Comparison of ENCODE assay signal across 14 cellular contexts in the genomic region with DNA sequence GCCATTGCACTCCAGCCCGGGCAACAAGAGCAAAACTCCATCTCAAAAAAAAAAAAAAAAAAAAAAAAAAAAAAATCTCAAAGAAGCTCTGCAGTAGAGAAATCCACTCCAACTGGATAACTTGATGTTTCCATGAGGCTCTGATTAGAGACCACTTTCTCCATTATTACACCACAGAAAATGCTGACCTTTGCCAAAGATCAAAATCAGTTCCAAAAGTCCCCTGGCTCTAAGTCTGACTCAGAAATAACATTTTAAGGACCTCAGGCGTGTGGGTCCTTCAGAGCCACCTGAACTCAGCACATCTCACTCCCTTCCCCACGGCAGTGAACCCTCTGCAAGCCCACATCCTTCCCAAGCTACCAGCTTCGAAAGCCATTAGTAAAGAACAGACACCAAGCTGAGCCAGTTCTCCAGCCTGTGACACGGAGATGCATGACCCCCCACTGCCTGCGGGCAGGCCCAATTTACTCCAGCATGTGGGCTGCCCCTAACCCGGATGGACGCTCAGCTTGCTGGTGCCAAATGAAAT. TPM values are rescaled to one million over a fixed set of nuclear protein-coding genes. Genes with fewer than 3 reads are reported as not detected.
DNase-seq lines count a peak whose midpoint lies in the region; ATAC-seq and TF ChIP-seq lines count a peak whose summit lies in the region.
"Had no signal": no experiment of that assay in that cellular context is flagged by ENCODE, and none has a peak within 500 bp of the region (broad histone marks: within the 10 kb centered on the region; RNA-seq: fewer than 3 reads in every experiment).

No MANE protein-coding gene starts in this region.

- H2BK12ac ChIP-seq in neuronal stem cell (ENCODE audit: low read length) = peak overlapping the region; percentile 16

- H3K36me3 ChIP-seq in OCI-LY3 (replicated peaks; ENCODE audit: low read depth, low read length) = no peaks in the 10 kb centered on the region
- peaks cover 13 to 35% of the 10 kb centered on the region in 2 donors for H3K36me3 ChIP-seq in neuronal stem cell (replicated peaks in 1 of 2; ENCODE audit: control insufficient read depth in 2 of 2, insufficient read depth in 2 of 2, low read length in 2 of 2)

- no peak overlapping the region for H3K18ac ChIP-seq in neuronal stem cell (ENCODE audit: low read length)

- TF ChIP-seq CTCF in OCI-LY3 (IDR thresholded peaks at IDR 0.05; ENCODE audit: low read depth, low read length) = no peak

- peaks cover 42% of the 10 kb centered on the region for H3K36me3 Mint-ChIP-seq in activated CD4-positive, alpha-beta T cell treated with anti-CD3 and anti-CD28 coated beads, Interleukin-2, amount 10 ng/mL, durations not matched to agents 24 days and 14 days (ENCODE audit: low read depth)
- peaks cover 7% of the 10 kb centered on the region for H3K36me3 Mint-ChIP-seq in central memory CD8-positive, alpha-beta T cell (ENCODE audit: insufficient read depth)

- H3K9ac ChIP-seq in OCI-LY3 (ENCODE audit: low read length) (no peak overlapping the region), neuronal stem cell (ENCODE audit: low read depth, low read length, poor library complexity) (no peak overlapping the region)

- no peaks in the 10 kb centered on the region for H3K79me1 ChIP-seq in neuronal stem cell (ENCODE audit: low read depth, low read length)

- peak overlapping the region; percentile 44; the same call in 1 of the 2 replicates for H3K4me2 ChIP-seq in OCI-LY3 (ENCODE audit: low read length)
- no peak overlapping the region for H3K4me2 ChIP-seq in neuronal stem cell (ENCODE audit: insufficient read depth, low read length, poor library complexity, severe bottlenecking)

- H3K27ac ChIP-seq in OCI-LY3 (ENCODE audit: low read length) (peak overlapping the region; percentile 1; the same call in 1 of the 2 replicates), neuronal stem cell (replicated peaks; ENCODE audit: low read length) (no peak overlapping the region)
- H3K27ac ChIP-seq: pancreas, tibial artery had no signal

- no peaks in the 10 kb centered on the region for H3K79me2 ChIP-seq in OCI-LY3 (ENCODE audit: low read length)

- no peak overlapping the region for H2BK15ac ChIP-seq in neuronal stem cell (ENCODE audit: low read length)

- H3K9me3 Mint-ChIP-seq in activated CD4-positive, alpha-beta T cell treated with anti-CD3 and anti-CD28 coated beads, Interleukin-2, amount 10 ng/mL, durations not matched to agents 24 days and 14 days = no peaks in the 10 kb centered on the region
- H3K9me3 Mint-ChIP-seq in central memory CD8-positive, alpha-beta T cell = no peaks in the 10 kb centered on the region

- WGBS in neuronal stem cell (ENCODE audit: extremely low coverage in 2 of 2, insufficient read length in 2 of 2, insufficient replicate concordance in 1 of 2), 2 donors = no CpG with 5 or more reads among the region's 8 CpGs

- ATAC-seq in central memory CD8-positive, alpha-beta T cell (replicated peaks; ENCODE audit: extremely low read depth, poor library complexity, severe bottlenecking) = peak; percentile 55
- ATAC-seq in GM18868 (IDR thresholded peaks at IDR 0.05; ENCODE audit: unreplicated experiment) (no peak), HG03571 (IDR thresholded peaks at IDR 0.05; ENCODE audit: unreplicated experiment) (no peak)

- H3K4me1 ChIP-seq in OCI-LY3 (ENCODE audit: low read length) (peaks cover 27% of the 10 kb centered on the region), neuronal stem cell (ENCODE audit: control insufficient read depth in 2 of 2, insufficient read depth in 1 of 2, low read depth in 1 of 2, low read length in 2 of 2) (no peaks in the 10 kb centered on the region)
- H3K4me1 ChIP-seq: pancreas had no signal

- peak overlapping the region; percentile 62 for H3K4me3 Mint-ChIP-seq in activated CD4-positive, alpha-beta T cell treated with anti-CD3 and anti-CD28 coated beads, Interleukin-2, amount 10 ng/mL, durations not matched to agents 24 days and 14 days
- peak overlapping the region; percentile 70 for H3K4me3 Mint-ChIP-seq in central memory CD8-positive, alpha-beta T cell

- no peak overlapping the region for H2BK5ac ChIP-seq in neuronal stem cell (ENCODE audit: low read length)

- H4K91ac ChIP-seq in neuronal stem cell (ENCODE audit: low read depth, low read length, poor library complexity) = no peak overlapping the region

- H3K27ac Mint-ChIP-seq in activated CD4-positive, alpha-beta T cell treated with anti-CD3 and anti-CD28 coated beads, Interleukin-2, amount 10 ng/mL, durations not matched to agents 24 days and 14 days = peak overlapping the region; percentile 87
- peak overlapping the region; percentile 86 for H3K27ac Mint-ChIP-seq in central memory CD8-positive, alpha-beta T cell (ENCODE audit: low read depth)

- H3K23ac ChIP-seq in neuronal stem cell (ENCODE audit: low read depth, low read length, poor library complexity) = no peak overlapping the region

- no peaks in the 10 kb centered on the region for H3K27me3 Mint-ChIP-seq in activated CD4-positive, alpha-beta T cell treated with anti-CD3 and anti-CD28 coated beads, Interleukin-2, amount 10 ng/mL, durations not matched to agents 24 days and 14 days
- no peaks in the 10 kb centered on the region for H3K27me3 Mint-ChIP-seq in central memory CD8-positive, alpha-beta T cell

- no peak overlapping the region for H2BK120ac ChIP-seq in neuronal stem cell (ENCODE audit: low read depth, low read length)

- DNase-seq in activated CD4-positive, alpha-beta T cell treated with anti-CD3 and anti-CD28 coated beads, Interleukin-2, amount 10 ng/mL, durations not matched to agents 24 days and 14 days = peak; percentile 76
- DNase-seq in activated CD4-positive, alpha-beta T cell treated with anti-CD3 and anti-CD28 coated beads for 48 hours = no peak
- no peak for DNase-seq in central memory CD8-positive, alpha-beta T cell (ENCODE audit: low spot score in 2 of 2)
- DNase-seq in neuronal stem cell (ENCODE audit: low spot score) (no peak), NCI-H1092 treated with DMSO at 0.1 percent for 48 hours (lab: John Stamatoyannopoulos, UW) (no peak)
- DNase-seq: activated CD4-positive, CD25-positive, alpha-beta regulatory T cell treated with anti-CD3 and anti-CD28 coated beads, Interleukin-2, amount 50 U/mL, for 72 hours; esophagus squamous epithelium; mammary epithelial cell; stimulated activated CD4-positive, alpha-beta T cell treated with anti-CD3 and anti-CD28 coated beads, Interleukin-12 subunit alpha, Interleukin-12 subunit beta, amount 100 ng/mL, for 4 hours; tibial artery had no signal

- H3K27me3 ChIP-seq in OCI-LY3 (ENCODE audit: low read depth, low read length) (no peaks in the 10 kb centered on the region), neuronal stem cell (ENCODE audit: control insufficient read depth in 3 of 3, insufficient read depth in 3 of 3, low read depth in 1 of 3, low read length in 3 of 3) (no peaks in the 10 kb centered on the region)
- H3K27me3 ChIP-seq: esophagus squamous epithelium, pancreas, tibial artery had no signal

- no peak overlapping the region for H3K14ac ChIP-seq in neuronal stem cell (ENCODE audit: low read length)

- H3K4me1 Mint-ChIP-seq in activated CD4-positive, alpha-beta T cell treated with anti-CD3 and anti-CD28 coated beads, Interleukin-2, amount 10 ng/mL, durations not matched to agents 24 days and 14 days = peaks cover 40% of the 10 kb centered on the region
- peaks cover 33% of the 10 kb centered on the region for H3K4me1 Mint-ChIP-seq in central memory CD8-positive, alpha-beta T cell

- intact Hi-C loops in activated CD4-positive, alpha-beta T cell treated with anti-CD3 and anti-CD28 coated beads, Interleukin-2, amount 10 ng/mL, durations not matched to agents 24 days and 14 days (cut with micrococcal nuclease) = loop anchor here (2.0 kb wide), 3 partner anchors 39 to 137 kb away; a partner anchor contains a TSS

- no peak overlapping the region for H3K4ac ChIP-seq in neuronal stem cell (ENCODE audit: low read length)

- no peaks in the 10 kb centered on the region for H4K20me1 ChIP-seq in OCI-LY3 (ENCODE audit: insufficient read depth, low read length)

- no peak overlapping the region for H4K8ac ChIP-seq in neuronal stem cell (ENCODE audit: low read depth, low read length)

- H3K4me3 ChIP-seq in OCI-LY3 (ENCODE audit: low read length) (no peak overlapping the region), neuronal stem cell (ENCODE audit: low read length in 2 of 2) (no peak overlapping the region)
- H3K4me3 ChIP-seq: esophagus squamous epithelium, pancreas, tibial artery had no signal

- H3K9me3 ChIP-seq in OCI-LY3 (ENCODE audit: insufficient read depth, low read length) (no peaks in the 10 kb centered on the region), neuronal stem cell (replicated peaks in 1 of 2; ENCODE audit: control insufficient read depth in 2 of 2, insufficient read depth in 1 of 2, low read depth in 1 of 2, low read length in 2 of 2) (no peaks in the 10 kb centered on the region)
- H3K9me3 ChIP-seq: esophagus squamous epithelium, pancreas, tibial artery had no signal

- no peak overlapping the region for H2AFZ ChIP-seq in OCI-LY3 (ENCODE audit: low read depth, low read length)
- no peak overlapping the region for H2AFZ ChIP-seq in neuronal stem cell (ENCODE audit: low read length)

- H2AK5ac ChIP-seq in neuronal stem cell (ENCODE audit: low read depth, low read length) = no peak overlapping the region

RNA-seq across cellular contexts. Expression of a gene that starts 13.8 kb away (rescaled TPM):
- 36.1 and 38.2 TPM in 2 replicates for total RNA-seq in activated CD4-positive, alpha-beta T cell treated with anti-CD3 and anti-CD28 coated beads, Interleukin-2, amount 10 ng/mL, durations not matched to agents 24 days and 14 days
- polyA plus RNA-seq in neuronal stem cell (2013, experiment 1 of 2) = 17.6 TPM
- polyA plus RNA-seq in neuronal stem cell (2013, experiment 2 of 2) = 17.4 TPM

RNA-seq across cellular contexts. Expression of a gene that starts 39.6 kb away (rescaled TPM):
- total RNA-seq in activated CD4-positive, alpha-beta T cell treated with anti-CD3 and anti-CD28 coated beads, Interleukin-2, amount 10 ng/mL, durations not matched to agents 24 days and 14 days = 30.9 and 33.6 TPM in 2 replicates
- 39.7 TPM for polyA plus RNA-seq in neuronal stem cell (2013, experiment 1 of 2)
- polyA plus RNA-seq in neuronal stem cell (2013, experiment 2 of 2) = 37.4 TPM

RNA-seq across cellular contexts. Expression of a gene that starts 39.7 kb away (rescaled TPM):
- 291 and 293 TPM in 2 replicates for total RNA-seq in activated CD4-positive, alpha-beta T cell treated with anti-CD3 and anti-CD28 coated beads, Interleukin-2, amount 10 ng/mL, durations not matched to agents 24 days and 14 days
- 189 TPM for polyA plus RNA-seq in neuronal stem cell (2013, experiment 1 of 2)
- polyA plus RNA-seq in neuronal stem cell (2013, experiment 2 of 2) = 179 TPM
